19 cellular contexts compared by ENCODE assay signal in the genomic region with DNA sequence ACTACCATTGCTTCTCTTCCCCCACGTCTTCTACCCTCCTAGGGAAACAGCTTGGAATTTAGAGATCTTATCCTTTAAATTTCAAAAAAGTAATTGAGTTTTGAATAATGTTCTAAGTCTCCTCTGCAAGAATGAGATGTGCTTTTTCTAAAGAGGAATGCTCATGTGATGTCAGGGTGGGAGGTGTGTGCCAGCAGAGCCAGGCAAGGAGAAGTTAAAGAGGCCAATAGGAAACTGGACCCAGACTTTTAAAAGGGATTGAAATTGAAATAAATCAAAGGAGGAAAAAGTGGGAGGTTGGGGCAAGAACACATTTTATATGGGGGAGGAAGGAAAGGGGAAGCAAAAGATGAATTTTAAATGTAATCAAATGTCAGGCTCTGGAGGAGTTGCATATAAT.
A peak's percentile ranks its signal among the peaks of the same experiment; 100 is the strongest.
DNase-seq lines count a peak whose midpoint lies in the region; ATAC-seq and TF ChIP-seq lines count a peak whose summit lies in the region.
"Had no signal": no experiment of that assay in that cellular context is flagged by ENCODE, and none has a peak within 500 bp of the region (broad histone marks: within the 10 kb centered on the region; RNA-seq: fewer than 3 reads in every experiment).

No MANE protein-coding gene starts in this region.

- TF ChIP-seq CTCF in HFFc6 (IDR thresholded peaks at IDR 0.05): no peak
- TF ChIP-seq CTCF in coronary artery (IDR thresholded peaks at IDR 0.05): no peak

- H3K4me3 Mint-ChIP-seq in activated T-cell treated with anti-CD3 and anti-CD28 coated beads, Interleukin-2, amount 50 U/mL, for 72 hours: peak overlapping the region; percentile 20 to 85
- H3K4me3 Mint-ChIP-seq in HFFc6: no peak overlapping the region; the same call in 1 of the 2 replicates
- H3K4me3 Mint-ChIP-seq in effector memory CD8-positive, alpha-beta T cell: peak overlapping the region; percentile 5 to 10
- H3K4me3 Mint-ChIP-seq in stimulated activated effector memory CD8-positive, alpha-beta T cell treated with anti-CD3 and anti-CD28 coated beads, Interleukin-12 subunit alpha, Interleukin-12 subunit beta, amount 100 ng/mL, for 72 hours: peak overlapping the region; percentile 29
- H3K4me3 Mint-ChIP-seq: H9 had no signal

- H3K27ac ChIP-seq in coronary artery: no peak overlapping the region
- H3K27ac ChIP-seq: 22Rv1, A549, BLaER1 had no signal

- ATAC-seq in activated T-cell treated with anti-CD3 and anti-CD28 coated beads, Interleukin-2, amount 50 U/mL, for 72 hours (replicated peaks in 1 of 2): no peak
- ATAC-seq in effector memory CD8-positive, alpha-beta T cell (replicated peaks): no peak
- ATAC-seq in stimulated activated effector memory CD8-positive, alpha-beta T cell treated with anti-CD3 and anti-CD28 coated beads, Interleukin-12 subunit alpha, Interleukin-12 subunit beta, amount 100 ng/mL, for 72 hours: no peak
- ATAC-seq in GM18502 (IDR thresholded peaks at IDR 0.05; ENCODE audit: poor library complexity, unreplicated experiment): no peak
- ATAC-seq: A549, HepG2 had no signal

- no peak for DNase-seq in activated T-cell treated with anti-CD3 and anti-CD28 coated beads, Interleukin-2, amount 50 U/mL, for 72 hours
- no peak for DNase-seq in activated T-cell treated with anti-CD3 and anti-CD28 coated beads for 4 hours
- DNase-seq in HFFc6: no peak
- no peak for DNase-seq in effector memory CD8-positive, alpha-beta T cell
- no peak for DNase-seq in stimulated activated effector memory CD8-positive, alpha-beta T cell treated with anti-CD3 and anti-CD28 coated beads, Interleukin-12 subunit alpha, Interleukin-12 subunit beta, amount 100 ng/mL, for 72 hours (ENCODE audit: low spot score in 2 of 2)
- no peak for DNase-seq in NCI-H345 treated with DMSO at 0.1 percent for 48 hours (lab: John Stamatoyannopoulos, UW; ENCODE audit: unreplicated experiment)
- no peak for DNase-seq in coronary artery (ENCODE audit: low spot score)
- DNase-seq: AML-193; CD4-positive, alpha-beta memory T cell; DMS153; DMS79; GDM1; H9 had no signal

- no peak overlapping the region for H3K27ac Mint-ChIP-seq in activated T-cell treated with anti-CD3 and anti-CD28 coated beads, Interleukin-2, amount 50 U/mL, for 72 hours
- peak overlapping the region; percentile 35; the same call in 1 of the 2 replicates for H3K27ac Mint-ChIP-seq in HFFc6
- H3K27ac Mint-ChIP-seq in effector memory CD8-positive, alpha-beta T cell: no peak overlapping the region
- H3K27ac Mint-ChIP-seq in stimulated activated effector memory CD8-positive, alpha-beta T cell treated with anti-CD3 and anti-CD28 coated beads, Interleukin-12 subunit alpha, Interleukin-12 subunit beta, amount 100 ng/mL, for 72 hours: no peak overlapping the region
- H3K27ac Mint-ChIP-seq: CD4-positive, alpha-beta memory T cell had no signal

- H3K27me3 Mint-ChIP-seq in activated T-cell treated with anti-CD3 and anti-CD28 coated beads, Interleukin-2, amount 50 U/mL, for 72 hours (ENCODE audit: low read depth): peaks cover 16% of the 10 kb centered on the region
- H3K27me3 Mint-ChIP-seq in HFFc6 (ENCODE audit: insufficient read depth): no peaks in the 10 kb centered on the region
- peaks cover 21 to 38% of the 10 kb centered on the region in 2 donors for H3K27me3 Mint-ChIP-seq in effector memory CD8-positive, alpha-beta T cell

- no peak overlapping the region for H3K4me3 ChIP-seq in coronary artery
- H3K4me3 ChIP-seq: A549, BLaER1 had no signal

- no peaks in the 10 kb centered on the region for H3K9me3 Mint-ChIP-seq in activated T-cell treated with anti-CD3 and anti-CD28 coated beads, Interleukin-2, amount 50 U/mL, for 72 hours
- no peaks in the 10 kb centered on the region for H3K9me3 Mint-ChIP-seq in HFFc6
- H3K9me3 Mint-ChIP-seq in effector memory CD8-positive, alpha-beta T cell: no peaks in the 10 kb centered on the region
- no peaks in the 10 kb centered on the region for H3K9me3 Mint-ChIP-seq in stimulated activated effector memory CD8-positive, alpha-beta T cell treated with anti-CD3 and anti-CD28 coated beads, Interleukin-12 subunit alpha, Interleukin-12 subunit beta, amount 100 ng/mL, for 72 hours
- H3K9me3 Mint-ChIP-seq: CD4-positive, alpha-beta memory T cell; H9 had no signal

- H3K4me1 Mint-ChIP-seq in activated T-cell treated with anti-CD3 and anti-CD28 coated beads, Interleukin-2, amount 50 U/mL, for 72 hours (ENCODE audit: low read depth): peaks cover 9% of the 10 kb centered on the region
- H3K4me1 Mint-ChIP-seq in HFFc6 (ENCODE audit: low read depth): peaks cover 23% of the 10 kb centered on the region
- H3K4me1 Mint-ChIP-seq in effector memory CD8-positive, alpha-beta T cell (ENCODE audit: low read depth in 2 of 2): no peaks in the 10 kb centered on the region
- H3K4me1 Mint-ChIP-seq in stimulated activated effector memory CD8-positive, alpha-beta T cell treated with anti-CD3 and anti-CD28 coated beads, Interleukin-12 subunit alpha, Interleukin-12 subunit beta, amount 100 ng/mL, for 72 hours: peaks cover 11% of the 10 kb centered on the region

- no peaks in the 10 kb centered on the region for H3K36me3 Mint-ChIP-seq in activated T-cell treated with anti-CD3 and anti-CD28 coated beads, Interleukin-2, amount 50 U/mL, for 72 hours (ENCODE audit: insufficient read depth in 2 of 2)
- H3K36me3 Mint-ChIP-seq in HFFc6 (ENCODE audit: low read depth): peaks cover 21% of the 10 kb centered on the region
- H3K36me3 Mint-ChIP-seq in effector memory CD8-positive, alpha-beta T cell (ENCODE audit: insufficient read depth): no peaks in the 10 kb centered on the region
- H3K36me3 Mint-ChIP-seq in stimulated activated effector memory CD8-positive, alpha-beta T cell treated with anti-CD3 and anti-CD28 coated beads, Interleukin-12 subunit alpha, Interleukin-12 subunit beta, amount 100 ng/mL, for 72 hours: no peaks in the 10 kb centered on the region
- H3K36me3 Mint-ChIP-seq: CD14-positive monocyte; CD4-positive, alpha-beta memory T cell had no signal
